Comparison of ENCODE assay signal across 14 cellular contexts in genomic region chr11:78390809-78391208, GRCh38. TPM values are rescaled to one million over a fixed set of nuclear protein-coding genes. Genes with fewer than 3 reads are reported as not detected.
A peak's percentile ranks its signal among the peaks of the same experiment; 100 is the strongest.
DNase-seq lines count a peak whose midpoint lies in the region; ATAC-seq and TF ChIP-seq lines count a peak whose summit lies in the region.
"Had no signal": no experiment of that assay in that cellular context is flagged by ENCODE, and none has a peak within 500 bp of the region (broad histone marks: within the 10 kb centered on the region; RNA-seq: fewer than 3 reads in every experiment).

No MANE protein-coding gene starts in this region.

- H3K27ac Mint-ChIP-seq in endothelial cell (ENCODE audit: unreplicated experiment) (no peak overlapping the region), T-helper 17 cell (no peak overlapping the region)
- H3K27ac Mint-ChIP-seq: CD8-positive, alpha-beta T cell; HFFc6 had no signal

- no peak overlapping the region for H3K4me3 Mint-ChIP-seq in endothelial cell (ENCODE audit: unreplicated experiment)
- H3K4me3 Mint-ChIP-seq in T-helper 17 cell: no peak overlapping the region
- H3K4me3 Mint-ChIP-seq: CD8-positive, alpha-beta T cell; HFFc6 had no signal

- ATAC-seq in HG03280 (IDR thresholded peaks at IDR 0.05; ENCODE audit: unreplicated experiment): no peak
- ATAC-seq in T-helper 17 cell: no peak
- ATAC-seq: CD8-positive, alpha-beta T cell had no signal

- H3K27me3 Mint-ChIP-seq in endothelial cell (ENCODE audit: unreplicated experiment) (peaks cover 2% of the 10 kb centered on the region), T-helper 17 cell (no peaks in the 10 kb centered on the region)

- peaks cover 13% of the 10 kb centered on the region for H3K36me3 Mint-ChIP-seq in endothelial cell (ENCODE audit: low read depth, unreplicated experiment)
- H3K36me3 Mint-ChIP-seq in T-helper 17 cell (ENCODE audit: low read depth): peaks cover 3% of the 10 kb centered on the region
- H3K36me3 Mint-ChIP-seq: CD8-positive, alpha-beta T cell had no signal

- no peaks in the 10 kb centered on the region for H3K9me3 ChIP-seq in T-helper 17 cell (ENCODE audit: control insufficient read depth, low read length, poor library complexity, severe bottlenecking)
- H3K9me3 ChIP-seq: BE2C had no signal

- POLR2A ChIA-PET in HEK293T (lab: Yijun Ruan, JAX): no interaction called here

- TF ChIP-seq CTCF in endothelial cell (IDR thresholded peaks at IDR 0.05; ENCODE audit: unreplicated experiment): no peak

- CTCF ChIA-PET in HEK293T (lab: Yijun Ruan, JAX): no interaction called here

- DNase-seq in CD1c-positive myeloid dendritic cell (ENCODE audit: extremely low spot score) (peak; percentile 85), MV-4-11 (lab: John Stamatoyannopoulos, UW) (peak; percentile 76), SKM-1 treated with dmso at 0.1 percent for 144 hours (lab: John Stamatoyannopoulos, UW; ENCODE audit: unreplicated experiment) (peak; percentile 63), dermis blood vessel endothelial cell (peak; percentile 9), endothelial cell (ENCODE audit: low spot score) (no peak), HEK293T (ENCODE audit: extremely low spot score) (no peak), T-helper 17 cell (no peak)
- DNase-seq: BE2C; CD8-positive, alpha-beta T cell; HFFc6; NCI-H1105; NCI-H2081 treated with DMSO at 0.1 percent for 48 hours; NK-92 treated with Interleukin-12 subunit alpha and Interleukin-12 subunit beta, amount 100 ng/mL, for 24 hours had no signal

- H3K4me1 Mint-ChIP-seq in endothelial cell (ENCODE audit: unreplicated experiment): peaks cover 38% of the 10 kb centered on the region
- peaks cover 11% of the 10 kb centered on the region for H3K4me1 Mint-ChIP-seq in T-helper 17 cell

- H3K9me3 Mint-ChIP-seq in endothelial cell (ENCODE audit: unreplicated experiment): no peaks in the 10 kb centered on the region

TF ChIP-seq in HEK293T, 16 proteins besides CTCF, POLR2A, EP300 and RAD21:
- no peak for TF ChIP-seq FOXK2 (IDR thresholded peaks at IDR 0.05)

RNA-seq across cellular contexts. Expression of gene GAB2, which starts 26.8 kb away (rescaled TPM):
- total RNA-seq in dermis blood vessel endothelial cell (19.4 and 23.5 TPM in 2 replicates), endothelial cell (ENCODE audit: unreplicated experiment) (81.0 TPM), T-helper 17 cell (10 to 100 TPM; 10.3 to 14.4 TPM)

Comparison
In these comparisons a context has a peak if more than half of its experiments do, and no peak if none do; other contexts are left out.
1. DNase-seq: peak in CD1c-positive myeloid dendritic cell (single experiment), MV-4-11 (single experiment), SKM-1 treated with dmso at 0.1 percent for 144 hours (single experiment) and dermis blood vessel endothelial cell (single experiment); none in endothelial cell (single experiment), HEK293T (single experiment) and T-helper 17 cell (0 of 3).